ENCODE assay signal across 21 cellular contexts in genomic region chr19:39936622-39937021, GRCh38. TPM values are rescaled to one million over a fixed set of nuclear protein-coding genes. Genes with fewer than 3 reads are reported as not detected.
DNase-seq lines count a peak whose midpoint lies in the region; ATAC-seq, FAIRE-seq and TF ChIP-seq lines count a peak whose summit lies in the region.
"Had no signal": no experiment of that assay in that cellular context is flagged by ENCODE, and none has a peak within 500 bp of the region (broad histone marks: within the 10 kb centered on the region; RNA-seq: fewer than 3 reads in every experiment).

No MANE protein-coding gene starts in this region.

- no peak overlapping the region for H2AFZ ChIP-seq in HepG2 (ENCODE audit: low read length)

- H3K27me3 ChIP-seq in HepG2 (ENCODE audit: control insufficient read depth in 1 of 2, insufficient read depth in 2 of 2, low read length in 2 of 2) (peaks cover 0 to 13% of the 10 kb centered on the region in 2 experiments; a peak in 1 of 5 replicates), right lobe of liver (no peaks in the 10 kb centered on the region), transverse colon (peaks cover 3% of the 10 kb centered on the region)
- H3K27me3 ChIP-seq: thyroid gland had no signal

- H3K9ac ChIP-seq in HepG2 (ENCODE audit: insufficient read depth, low read depth, low read length) = no peak overlapping the region

- in situ Hi-C loops in HepG2 (cut with HindIII; ENCODE audit: extremely low pct_ligation_motif_present, low pct_unique_long_range_greater_than_20kb) = no loop called here
- in situ Hi-C loops in transverse colon (cut with MboI; ENCODE audit: low pct_ligation_motif_present in 1 of 4, low pct_unique_long_range_greater_than_20kb in 1 of 4, low sequenced_read_pairs in 3 of 4) = no loop called here

- H3K4me3 ChIP-seq in HepG2 (replicated peaks in 1 of 3; ENCODE audit: insufficient read depth in 1 of 3, low read depth in 2 of 3, low read length in 3 of 3) (no peak overlapping the region), right lobe of liver (no peak overlapping the region), transverse colon (no peak overlapping the region)
- H3K4me3 ChIP-seq: MG63, thyroid gland had no signal

- H4K20me1 ChIP-seq in HepG2 (ENCODE audit: insufficient read depth, low read length) = no peaks in the 10 kb centered on the region

- H3K9me3 ChIP-seq in HepG2 (ENCODE audit: low read length) (no peaks in the 10 kb centered on the region), right lobe of liver (no peaks in the 10 kb centered on the region), transverse colon (peaks cover 0 to 8% of the 10 kb centered on the region in 2 donors)
- H3K9me3 ChIP-seq: thyroid gland had no signal

- CTCF ChIA-PET in HepG2 (lab: Yijun Ruan, JAX; ENCODE audit: low intra/inter-chr PET ratio, low total read pairs) = no interaction called here
- CTCF ChIA-PET in activated B cell treated with CpG ODN at 0.5 μM for 24 hours (lab: Charles Lee) = interaction anchor here (1.0 to 5.8 kb wide), 3 partner anchors 17 to 207 kb away, joined by 4 to 58 read pairs (median 5); partner anchors contain the start of gene PSMC4

- peaks cover 59% of the 10 kb centered on the region for H3K4me1 Mint-ChIP-seq in activated B cell treated with CpG ODN at 0.5 μM for 24 hours
- H3K4me1 Mint-ChIP-seq in effector memory CD8-positive, alpha-beta T cell (ENCODE audit: low read depth in 2 of 2) = peaks cover 46 to 67% of the 10 kb centered on the region in 2 donors

- TF ChIP-seq POLR2A in HepG2 (IDR thresholded peaks at IDR 0.05; ENCODE audit: insufficient read depth in 1 of 2, low read depth in 2 of 2, low read length in 2 of 2) = no peak
- TF ChIP-seq POLR2A in right lobe of liver (IDR thresholded peaks at IDR 0.05) = no peak
- no peak for TF ChIP-seq POLR2A in transverse colon (IDR thresholded peaks at IDR 0.05)

- H3K4me1 ChIP-seq in HepG2 (ENCODE audit: insufficient read depth, low read length) (peaks cover 28% of the 10 kb centered on the region), right lobe of liver (no peaks in the 10 kb centered on the region), transverse colon (peaks cover 0 to 54% (median 38%) of the 10 kb centered on the region in 4 donors)
- H3K4me1 ChIP-seq: thyroid gland had no signal

- H3K4me2 ChIP-seq in HepG2 (ENCODE audit: low read depth, low read length) = no peak overlapping the region

- peaks cover 4% of the 10 kb centered on the region for H3K9me3 Mint-ChIP-seq in activated B cell treated with CpG ODN at 0.5 μM for 24 hours
- peaks cover 0 to 11% of the 10 kb centered on the region in 2 donors for H3K9me3 Mint-ChIP-seq in effector memory CD8-positive, alpha-beta T cell

- peaks cover 3% of the 10 kb centered on the region for H3K36me3 Mint-ChIP-seq in activated B cell treated with CpG ODN at 0.5 μM for 24 hours (ENCODE audit: low read depth)
- peaks cover 16% of the 10 kb centered on the region for H3K36me3 Mint-ChIP-seq in effector memory CD8-positive, alpha-beta T cell (ENCODE audit: insufficient read depth)

- intact Hi-C loops in HepG2 (cut with micrococcal nuclease; ENCODE audit: unreplicated experiment) (no loop called here), right lobe of liver (cut with DNase I) (no loop called here), activated B cell treated with CpG ODN at 0.5 μM for 24 hours (cut with micrococcal nuclease) (loop anchor here (2.0 kb wide), 1 partner anchor 16 kb away; no protein-coding TSS in a partner anchor), transverse colon (cut with DNase I; ENCODE audit: low total_unique reads) (no loop called here)

- H3K27ac ChIP-seq in HepG2 (ENCODE audit: extremely low read length, insufficient read depth, low read length) = no peak overlapping the region
- no peak overlapping the region for H3K27ac ChIP-seq in right lobe of liver
- peak overlapping the region; percentile 58 to 77 (median 69) for H3K27ac ChIP-seq in transverse colon
- H3K27ac ChIP-seq: thyroid gland had no signal

- TF ChIP-seq CTCF in HepG2 (CRISPR knock-in tag; IDR thresholded peaks at IDR 0.05) = no peak
- TF ChIP-seq CTCF in right lobe of liver (IDR thresholded peaks at IDR 0.05) = no peak
- TF ChIP-seq CTCF in activated B cell treated with CpG ODN at 0.5 μM for 24 hours (IDR thresholded peaks at IDR 0.05) = no peak
- no peak for TF ChIP-seq CTCF in transverse colon (IDR thresholded peaks at IDR 0.05)

- POLR2A ChIA-PET in HepG2 (lab: Yijun Ruan, JAX) (no interaction called here), activated B cell treated with CpG ODN at 0.5 μM for 24 hours (lab: Charles Lee) (interaction anchor here (2.2 to 3.6 kb wide), 3 partner anchors 12 to 34 kb away, joined by 5 to 31 read pairs (median 14); partner anchors contain the start of gene PSMC4)

- H3K36me3 ChIP-seq in HepG2 (replicated peaks in 1 of 2; ENCODE audit: control insufficient read depth in 1 of 2, insufficient read depth in 2 of 2, low read length in 2 of 2) (no peaks in the 10 kb centered on the region), right lobe of liver (no peaks in the 10 kb centered on the region), transverse colon (no peaks in the 10 kb centered on the region)
- H3K36me3 ChIP-seq: MG63, thyroid gland had no signal

- peak overlapping the region; percentile 47 for H3K27ac Mint-ChIP-seq in activated B cell treated with CpG ODN at 0.5 μM for 24 hours
- H3K27ac Mint-ChIP-seq in effector memory CD8-positive, alpha-beta T cell = peak overlapping the region; percentile 92 to 93

- no peak for TF ChIP-seq RAD21 in HepG2 (CRISPR knock-in tag; IDR thresholded peaks at IDR 0.05)

- DNase-seq in HepG2 (ENCODE audit: low spot score) (no peak), right lobe of liver (no peak), activated B cell treated with CpG ODN at 0.5 μM for 24 hours (no peak), transverse colon (no peak), DMS79 (lab: John Stamatoyannopoulos, UW) (no peak), NCI-H1092 (lab: John Stamatoyannopoulos, UW) (no peak)
- no peak for DNase-seq in effector memory CD8-positive, alpha-beta T cell
- DNase-seq: anterior cingulate cortex, DMS53, foreskin melanocyte, left cardiac atrium, MG63, NCI-H187, NCI-H510A treated with DMSO at 0.1 percent for 48 hours, nucleus accumbens, SHP77 treated with DMSO at 0.1 percent for 48 hours, T1000, thyroid gland had no signal

- no TSS peak for BruUV-seq in HepG2 (replicated peaks; lab: Mats Ljungman, UMichigan)

- H3K79me2 ChIP-seq in HepG2 (ENCODE audit: insufficient read depth, low read length) = no peaks in the 10 kb centered on the region

- FAIRE-seq in HepG2 (lab: Jason Lieb, UNC) = no peak
- FAIRE-seq: colon had no signal

- 63% methylated on average over 6 of the region's 6 CpGs for WGBS in HepG2 (ENCODE audit: low lambda C conversion rate)
- WGBS in right lobe of liver (ENCODE audit: insufficient coverage, low coverage, low lambda C conversion rate, missing lambda C conversion rate) = 73% methylated on average over 3 of the region's 6 CpGs
- 94 to 95% methylated on average over 5 to 6 of the region's 6 CpGs for WGBS in transverse colon (ENCODE audit: low coverage in 1 of 2), 2 donors

- no peaks in the 10 kb centered on the region for H3K27me3 Mint-ChIP-seq in activated B cell treated with CpG ODN at 0.5 μM for 24 hours
- no peaks in the 10 kb centered on the region for H3K27me3 Mint-ChIP-seq in effector memory CD8-positive, alpha-beta T cell

- H3K4me3 Mint-ChIP-seq in activated B cell treated with CpG ODN at 0.5 μM for 24 hours = peak overlapping the region; percentile 57
- peak overlapping the region in 1 of 2 donors; percentile 42 for H3K4me3 Mint-ChIP-seq in effector memory CD8-positive, alpha-beta T cell

- no peak for TF ChIP-seq EP300 in HepG2 (IDR thresholded peaks at IDR 0.05; ENCODE audit: low read depth in 2 of 2, low read length in 2 of 2)
- no peak for TF ChIP-seq EP300 in HepG2 (CRISPR knock-in tag; IDR thresholded peaks at IDR 0.05; ENCODE audit: borderline replicate concordance)
- TF ChIP-seq EP300 in transverse colon (IDR thresholded peaks at IDR 0.05; ENCODE audit: low read depth) = no peak

- ATAC-seq in HepG2 (no peak), right lobe of liver (no peak), activated B cell treated with CpG ODN at 0.5 μM for 24 hours (ENCODE audit: low read depth) (no peak), GM21737 (IDR thresholded peaks at IDR 0.05; ENCODE audit: unreplicated experiment) (no peak)
- no peak for ATAC-seq in effector memory CD8-positive, alpha-beta T cell (replicated peaks)
- ATAC-seq: HCT116, left cardiac atrium had no signal

RNA-seq across cellular contexts. Expression of gene FCGBP, which starts 2.2 kb away (rescaled TPM):
- total RNA-seq in HepG2 (2016; rRNA removed; fragmentation: Illumina TruSeq; extraction: Trizol) (7.0 and 7.2 TPM in 2 replicates), right lobe of liver (10 to 100 TPM in 1 of 6 experiments, 1 to 10 TPM in 5; 3.8 to 31.6 (median 3.9) TPM), activated B cell treated with CpG ODN at 0.5 μM for 24 hours (5.8 and 6.1 TPM in 2 replicates), transverse colon (1,000 to 10,000 TPM; 1,603 to 6,178 (median 2,329) TPM)
- 1.8 and 1.9 TPM in 2 replicates for total RNA-seq in HepG2 (2016; cell fraction: cytosol; rRNA removed; fragmentation: Illumina TruSeq; extraction: Trizol; ENCODE audit: low read depth)
- total RNA-seq in HepG2 (2016; cell fraction: insoluble cytoplasmic fraction; rRNA removed; fragmentation: Illumina TruSeq; extraction: Trizol) = 4.6 and 6.9 TPM in 2 replicates
- 2.4 and 3.0 TPM in 2 replicates for total RNA-seq in HepG2 (2016; cell fraction: membrane; rRNA removed; fragmentation: Illumina TruSeq; extraction: Trizol)
- total RNA-seq in HepG2 (2016; cell fraction: nucleus; rRNA removed; fragmentation: Illumina TruSeq; extraction: Trizol) = 8.3 and 8.8 TPM in 2 replicates
- polyA plus RNA-seq in HepG2 (2011; rRNA removed) = 1.3 and 2.4 TPM in 2 replicates
- polyA plus RNA-seq in HepG2 (2011; cell fraction: cytosol; rRNA removed) = 1.5 and 2.4 TPM in 2 replicates
- polyA plus RNA-seq in HepG2 (2011; cell fraction: nucleus; rRNA removed) = 5.0 and 8.4 TPM in 2 replicates
- 3.0 and 7.8 TPM in 2 replicates for polyA plus RNA-seq in HepG2 (2012)
- polyA plus RNA-seq in HepG2 (2016; cell fraction: cytosol; fragmentation: Illumina TruSeq; extraction: Trizol; ENCODE audit: low read depth) = 0.46 and 0.49 TPM in 2 replicates
- 4.1 and 5.1 TPM in 2 replicates for polyA plus RNA-seq in HepG2 (2016; cell fraction: insoluble cytoplasmic fraction; fragmentation: Illumina TruSeq; extraction: Trizol; ENCODE audit: low read depth)
- polyA plus RNA-seq in HepG2 (2016; cell fraction: membrane; fragmentation: Illumina TruSeq; extraction: Trizol; ENCODE audit: low read depth) = 0.69 and 0.85 TPM in 2 replicates
- polyA plus RNA-seq in HepG2 (2016; cell fraction: nucleus; fragmentation: Illumina TruSeq; extraction: Trizol; ENCODE audit: insufficient read depth, low read depth) = 7.5 and 8.1 TPM in 2 replicates
- 0.49 and 29.4 TPM in 2 replicates for polyA minus RNA-seq in HepG2 (2011; rRNA and poly(A)+ RNA removed; ENCODE audit: low replicate concordance)
- 4.5 and 5.8 TPM in 2 replicates for polyA minus RNA-seq in HepG2 (2011; cell fraction: cytosol; rRNA and poly(A)+ RNA removed)
- polyA minus RNA-seq in HepG2 (2011; cell fraction: nucleus; rRNA and poly(A)+ RNA removed) = 8.8 and 9.8 TPM in 2 replicates

RNA-seq across cellular contexts. Expression of gene PSMC4, which starts 34.3 kb away (rescaled TPM):
- total RNA-seq in HepG2 (2016; rRNA removed; fragmentation: Illumina TruSeq; extraction: Trizol) (160 and 194 TPM in 2 replicates), right lobe of liver (100 to 1,000 TPM in 1 of 6 experiments, 10 to 100 TPM in 5; 40.0 to 106 (median 52.5) TPM), activated B cell treated with CpG ODN at 0.5 μM for 24 hours (109 and 115 TPM in 2 replicates), transverse colon (10 to 100 TPM; 46.4 to 83.4 (median 77.5) TPM)
- total RNA-seq in HepG2 (2016; cell fraction: cytosol; rRNA removed; fragmentation: Illumina TruSeq; extraction: Trizol; ENCODE audit: low read depth) = 22.9 and 24.6 TPM in 2 replicates
- 157 and 198 TPM in 2 replicates for total RNA-seq in HepG2 (2016; cell fraction: insoluble cytoplasmic fraction; rRNA removed; fragmentation: Illumina TruSeq; extraction: Trizol)
- 34.1 and 34.4 TPM in 2 replicates for total RNA-seq in HepG2 (2016; cell fraction: membrane; rRNA removed; fragmentation: Illumina TruSeq; extraction: Trizol)
- 67.9 and 75.8 TPM in 2 replicates for total RNA-seq in HepG2 (2016; cell fraction: nucleus; rRNA removed; fragmentation: Illumina TruSeq; extraction: Trizol)
- polyA plus RNA-seq in HepG2 (2011; rRNA removed) = 49.9 and 62.6 TPM in 2 replicates
- polyA plus RNA-seq in HepG2 (2011; cell fraction: cytosol; rRNA removed) = 45.6 and 54.0 TPM in 2 replicates
- 95.1 and 104 TPM in 2 replicates for polyA plus RNA-seq in HepG2 (2011; cell fraction: nucleus; rRNA removed)
- 67.0 and 85.8 TPM in 2 replicates for polyA plus RNA-seq in HepG2 (2012)
- 22.3 and 25.6 TPM in 2 replicates for polyA plus RNA-seq in HepG2 (2016; cell fraction: cytosol; fragmentation: Illumina TruSeq; extraction: Trizol; ENCODE audit: low read depth)
- 207 and 220 TPM in 2 replicates for polyA plus RNA-seq in HepG2 (2016; cell fraction: insoluble cytoplasmic fraction; fragmentation: Illumina TruSeq; extraction: Trizol; ENCODE audit: low read depth)
- polyA plus RNA-seq in HepG2 (2016; cell fraction: membrane; fragmentation: Illumina TruSeq; extraction: Trizol; ENCODE audit: low read depth) = 26.5 and 31.5 TPM in 2 replicates
- 112 and 115 TPM in 2 replicates for polyA plus RNA-seq in HepG2 (2016; cell fraction: nucleus; fragmentation: Illumina TruSeq; extraction: Trizol; ENCODE audit: insufficient read depth, low read depth)
- 51.8 and 59.0 TPM in 2 replicates for polyA minus RNA-seq in HepG2 (2011; rRNA and poly(A)+ RNA removed; ENCODE audit: low replicate concordance)
- polyA minus RNA-seq in HepG2 (2011; cell fraction: cytosol; rRNA and poly(A)+ RNA removed) = 28.8 and 34.9 TPM in 2 replicates
- 20.9 and 24.9 TPM in 2 replicates for polyA minus RNA-seq in HepG2 (2011; cell fraction: nucleus; rRNA and poly(A)+ RNA removed)

Comparison
In these comparisons a context has a peak if more than half of its experiments do, and no peak if none do; other contexts are left out.
1. H3K27ac ChIP-seq: peak in transverse colon (4 of 4); none in HepG2 (single experiment) and right lobe of liver (0 of 3).
2. RNA of gene FCGBP, which starts 2.2 kb away (total RNA-seq): 1,603 to 6,178 TPM in transverse colon; 1.8 to 8.8 TPM in HepG2, 5.8 to 6.1 TPM in activated B cell treated with CpG ODN at 0.5 μM for 24 hours and 3.8 to 31.6 TPM in right lobe of liver; every median in the first group is over 10 times any median in the second.